In the genomic region with DNA sequence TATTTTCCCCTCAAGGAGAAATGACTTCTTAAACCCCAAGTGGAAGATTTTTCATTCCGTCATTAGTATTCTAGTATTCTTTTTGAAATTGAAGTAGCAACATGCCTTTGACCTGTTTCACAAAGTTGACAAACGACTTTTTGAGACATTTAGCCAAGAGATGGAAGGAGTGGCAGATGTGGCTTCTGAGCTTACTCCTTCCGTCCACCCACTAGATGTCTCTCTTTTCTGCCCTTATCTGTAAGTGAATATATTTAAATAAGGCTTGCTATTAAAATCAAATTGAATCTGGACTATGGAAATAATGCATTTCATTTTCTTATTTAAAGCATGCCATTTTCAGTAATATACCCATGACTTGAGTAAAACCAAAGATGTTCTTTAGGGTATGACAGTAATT, we compare ENCODE assay signal across 15 cellular contexts.
DNase-seq lines count a peak whose midpoint lies in the region; ATAC-seq and TF ChIP-seq lines count a peak whose summit lies in the region.
"Had no signal": no experiment of that assay in that cellular context is flagged by ENCODE, and none has a peak within 500 bp of the region (broad histone marks: within the 10 kb centered on the region; RNA-seq: fewer than 3 reads in every experiment).

No MANE protein-coding gene starts in this region.

- no peaks in the 10 kb centered on the region for H3K36me3 ChIP-seq in HCT116 (ENCODE audit: control insufficient read depth in 1 of 2, insufficient read depth in 2 of 2, low read length in 2 of 2)

- no peaks in the 10 kb centered on the region for H3K9me2 ChIP-seq in HCT116 (ENCODE audit: insufficient read depth)

- H3K27me3 Mint-ChIP-seq in activated T-cell treated with anti-CD3 and anti-CD28 coated beads, Interleukin-2, amount 50 U/mL, for 24 hours = no peaks in the 10 kb centered on the region
- no peaks in the 10 kb centered on the region for H3K27me3 Mint-ChIP-seq in activated T-cell treated with anti-CD3 and anti-CD28 coated beads, Interleukin-2, amount 50 U/mL, for 4 hours (ENCODE audit: low read depth)
- H3K27me3 Mint-ChIP-seq: activated naive CD8-positive, alpha-beta T cell treated with anti-CD3 and anti-CD28 coated beads, Interleukin-2, amount 10 ng/mL, durations not matched to agents 7 days and 5 days had no signal

- TF ChIP-seq POLR2A in HCT116 (IDR thresholded peaks at IDR 0.05; ENCODE audit: borderline replicate concordance, extremely low read depth, insufficient read depth, insufficient read length) = no peak

- no peak overlapping the region for H3K4me3 Mint-ChIP-seq in activated T-cell treated with anti-CD3 and anti-CD28 coated beads, Interleukin-2, amount 50 U/mL, for 24 hours
- no peak overlapping the region for H3K4me3 Mint-ChIP-seq in activated T-cell treated with anti-CD3 and anti-CD28 coated beads, Interleukin-2, amount 50 U/mL, for 4 hours
- H3K4me3 Mint-ChIP-seq: activated naive CD8-positive, alpha-beta T cell treated with anti-CD3 and anti-CD28 coated beads, Interleukin-2, amount 10 ng/mL, durations not matched to agents 7 days and 5 days had no signal

- CTCF ChIA-PET in HCT116 (lab: Charles Lee) = interaction anchor here (0.9 kb wide), 1 partner anchor 9 kb away, joined by 3 read pairs; no protein-coding TSS in a partner anchor

- no peaks in the 10 kb centered on the region for H3K9me3 Mint-ChIP-seq in activated T-cell treated with anti-CD3 and anti-CD28 coated beads, Interleukin-2, amount 50 U/mL, for 24 hours
- no peaks in the 10 kb centered on the region for H3K9me3 Mint-ChIP-seq in activated T-cell treated with anti-CD3 and anti-CD28 coated beads, Interleukin-2, amount 50 U/mL, for 4 hours
- H3K9me3 Mint-ChIP-seq: activated naive CD8-positive, alpha-beta T cell treated with anti-CD3 and anti-CD28 coated beads, Interleukin-2, amount 10 ng/mL, durations not matched to agents 7 days and 5 days had no signal

- H2AFZ ChIP-seq in HCT116 (ENCODE audit: low read depth, low read length, poor library complexity, severe bottlenecking) = no peak overlapping the region

- H3K4me1 ChIP-seq in HCT116 (ENCODE audit: control insufficient read depth in 1 of 2, insufficient read depth in 2 of 2, low read length in 2 of 2) = no peaks in the 10 kb centered on the region

- no peak overlapping the region for H3K4me2 ChIP-seq in HCT116 (ENCODE audit: low read length)

- no TSS peak for BruUV-seq in HCT116 (replicated peaks; lab: Mats Ljungman, UMichigan)

- no peak overlapping the region for H3K4me3 ChIP-seq in HCT116 (replicated peaks in 1 of 2; ENCODE audit: low read depth in 1 of 2, low read length in 2 of 2)
- H3K4me3 ChIP-seq in choroid plexus epithelial cell (ENCODE audit: low read depth, low read length) = no peak overlapping the region
- no peak overlapping the region for H3K4me3 ChIP-seq in retinal pigment epithelial cell (ENCODE audit: low read length)

- no peaks in the 10 kb centered on the region for H3K9me3 ChIP-seq in HCT116 (ENCODE audit: control insufficient read depth in 1 of 2, insufficient read depth in 1 of 2, low read depth in 1 of 2, low read length in 2 of 2)

- no peaks in the 10 kb centered on the region for H3K27me3 ChIP-seq in HCT116 (ENCODE audit: insufficient read depth, low read length)

- RAD21 ChIA-PET in HCT116 (lab: Charles Lee; ENCODE audit: low non-redundant PET in 1 of 2, low total read pairs in 2 of 2, uncharacterized antibody in 2 of 2, unreplicated experiment in 2 of 2) = no interaction called here

- peaks cover 23% of the 10 kb centered on the region for H3K4me1 Mint-ChIP-seq in activated T-cell treated with anti-CD3 and anti-CD28 coated beads, Interleukin-2, amount 50 U/mL, for 24 hours (ENCODE audit: low read depth)
- peaks cover 4% of the 10 kb centered on the region for H3K4me1 Mint-ChIP-seq in activated T-cell treated with anti-CD3 and anti-CD28 coated beads, Interleukin-2, amount 50 U/mL, for 4 hours (ENCODE audit: low read depth)

- POLR2A ChIA-PET in HCT116 (lab: Charles Lee) = no interaction called here

- H3K79me2 ChIP-seq in HCT116 (ENCODE audit: insufficient read depth, low read length) = no peaks in the 10 kb centered on the region

- H3K36me3 Mint-ChIP-seq in activated T-cell treated with anti-CD3 and anti-CD28 coated beads, Interleukin-2, amount 50 U/mL, for 24 hours (ENCODE audit: low read depth) = peaks cover 71% of the 10 kb centered on the region
- H3K36me3 Mint-ChIP-seq in activated T-cell treated with anti-CD3 and anti-CD28 coated beads, Interleukin-2, amount 50 U/mL, for 4 hours (ENCODE audit: insufficient read depth) = peaks cover 12% of the 10 kb centered on the region

- 0 out of 2 replicates have a peak, but pooled peaks have one; percentile 6 for TF ChIP-seq RAD21 in HCT116 (IDR thresholded peaks at IDR 0.05; ENCODE audit: low read depth)

- TF ChIP-seq CTCF in HCT116 (IDR thresholded peaks at IDR 0.05 in 2 of 3, conservative IDR thresholded peaks at IDR 0.05 in 1 of 3; ENCODE audit: borderline replicate concordance in 1 of 3, insufficient read depth in 1 of 3, low read depth in 2 of 3, low read length in 2 of 3) = no peak
- peak; percentile 31 for TF ChIP-seq CTCF in choroid plexus epithelial cell (conservative IDR thresholded peaks at IDR 0.05; ENCODE audit: low read depth, low read length)
- TF ChIP-seq CTCF in retinal pigment epithelial cell (conservative IDR thresholded peaks at IDR 0.05; ENCODE audit: low read depth, low read length) = peak; percentile 1

- intact Hi-C loops in HCT116 (cut with micrococcal nuclease) = loop anchor here (10.0 kb wide), 1 partner anchor 209 kb away; the partner anchor contains the start of gene SLC35F5

- H4K20me1 ChIP-seq in HCT116 (ENCODE audit: insufficient read depth) = no peaks in the 10 kb centered on the region

- no peak overlapping the region for H3K9ac ChIP-seq in HCT116 (ENCODE audit: low read length)

- H3K27ac ChIP-seq in HCT116 (ENCODE audit: low read depth, low read length) = no peak overlapping the region

- no peak for DNase-seq in activated T-cell treated with anti-CD3 and anti-CD28 coated beads, Interleukin-2, amount 50 U/mL, for 24 hours
- DNase-seq in activated T-cell treated with anti-CD3 and anti-CD28 coated beads, Interleukin-2, amount 50 U/mL, for 4 hours = no peak
- DNase-seq in HCT116 (ENCODE audit: low read depth, low spot score) (no peak), choroid plexus epithelial cell (ENCODE audit: low read depth) (peak; percentile 37), retinal pigment epithelial cell (ENCODE audit: low read depth) (no peak), MV-4-11 (lab: John Stamatoyannopoulos, UW) (no peak), AG08395 (ENCODE audit: low spot score) (no peak)
- DNase-seq: activated CD4-positive, alpha-beta T cell treated with anti-CD3 and anti-CD28 coated beads for 4 hours; activated CD8-positive, alpha-beta memory T cell treated with anti-CD3 and anti-CD28 coated beads, Interleukin-2, amount 50 U/mL, for 48 hours; activated naive CD8-positive, alpha-beta T cell treated with anti-CD3 and anti-CD28 coated beads, Interleukin-2, amount 10 ng/mL, durations not matched to agents 7 days and 5 days; COR-L47; effector CD8-positive, alpha-beta T cell; H7; NCI-H1694 had no signal

- ATAC-seq in activated T-cell treated with anti-CD3 and anti-CD28 coated beads, Interleukin-2, amount 50 U/mL, for 4 hours = no peak
- ATAC-seq in HCT116 = no peak
- ATAC-seq in GM19467 (IDR thresholded peaks at IDR 0.05; ENCODE audit: unreplicated experiment) = no peak

- H3K27ac Mint-ChIP-seq in activated T-cell treated with anti-CD3 and anti-CD28 coated beads, Interleukin-2, amount 50 U/mL, for 24 hours = peak overlapping the region; percentile 11
- H3K27ac Mint-ChIP-seq: activated naive CD8-positive, alpha-beta T cell treated with anti-CD3 and anti-CD28 coated beads, Interleukin-2, amount 10 ng/mL, durations not matched to agents 7 days and 5 days had no signal

TF ChIP-seq in HCT116, 20 proteins besides CTCF, POLR2A, EP300 and RAD21:
- TF ChIP-seq, protein P1, sequence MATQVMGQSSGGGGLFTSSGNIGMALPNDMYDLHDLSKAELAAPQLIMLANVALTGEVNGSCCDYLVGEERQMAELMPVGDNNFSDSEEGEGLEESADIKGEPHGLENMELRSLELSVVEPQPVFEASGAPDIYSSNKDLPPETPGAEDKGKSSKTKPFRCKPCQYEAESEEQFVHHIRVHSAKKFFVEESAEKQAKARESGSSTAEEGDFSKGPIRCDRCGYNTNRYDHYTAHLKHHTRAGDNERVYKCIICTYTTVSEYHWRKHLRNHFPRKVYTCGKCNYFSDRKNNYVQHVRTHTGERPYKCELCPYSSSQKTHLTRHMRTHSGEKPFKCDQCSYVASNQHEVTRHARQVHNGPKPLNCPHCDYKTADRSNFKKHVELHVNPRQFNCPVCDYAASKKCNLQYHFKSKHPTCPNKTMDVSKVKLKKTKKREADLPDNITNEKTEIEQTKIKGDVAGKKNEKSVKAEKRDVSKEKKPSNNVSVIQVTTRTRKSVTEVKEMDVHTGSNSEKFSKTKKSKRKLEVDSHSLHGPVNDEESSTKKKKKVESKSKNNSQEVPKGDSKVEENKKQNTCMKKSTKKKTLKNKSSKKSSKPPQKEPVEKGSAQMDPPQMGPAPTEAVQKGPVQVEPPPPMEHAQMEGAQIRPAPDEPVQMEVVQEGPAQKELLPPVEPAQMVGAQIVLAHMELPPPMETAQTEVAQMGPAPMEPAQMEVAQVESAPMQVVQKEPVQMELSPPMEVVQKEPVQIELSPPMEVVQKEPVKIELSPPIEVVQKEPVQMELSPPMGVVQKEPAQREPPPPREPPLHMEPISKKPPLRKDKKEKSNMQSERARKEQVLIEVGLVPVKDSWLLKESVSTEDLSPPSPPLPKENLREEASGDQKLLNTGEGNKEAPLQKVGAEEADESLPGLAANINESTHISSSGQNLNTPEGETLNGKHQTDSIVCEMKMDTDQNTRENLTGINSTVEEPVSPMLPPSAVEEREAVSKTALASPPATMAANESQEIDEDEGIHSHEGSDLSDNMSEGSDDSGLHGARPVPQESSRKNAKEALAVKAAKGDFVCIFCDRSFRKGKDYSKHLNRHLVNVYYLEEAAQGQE (IDR thresholded peaks at IDR 0.05; ENCODE audit: low read depth) = no peak
- TF ChIP-seq ELF1 (IDR thresholded peaks at IDR 0.05; ENCODE audit: borderline replicate concordance, low read depth) = no peak
- no peak for TF ChIP-seq EZH2 (IDR thresholded peaks at IDR 0.05)
- no peak for TF ChIP-seq FOSL1 (IDR thresholded peaks at IDR 0.05; ENCODE audit: low read depth)
- TF ChIP-seq SP1 (IDR thresholded peaks at IDR 0.05; ENCODE audit: low read depth) = no peak
- TF ChIP-seq SRF (IDR thresholded peaks at IDR 0.05; ENCODE audit: low read depth) = no peak
- TF ChIP-seq CEBPB (IDR thresholded peaks at IDR 0.05; ENCODE audit: low read depth) = no peak
- no peak for TF ChIP-seq SIN3A (IDR thresholded peaks at IDR 0.05; ENCODE audit: low read depth)

Comparison
In these comparisons a context has a peak if more than half of its experiments do, and no peak if none do; other contexts are left out.
1. CTCF ChIP-seq: peak in choroid plexus epithelial cell (single experiment) and retinal pigment epithelial cell (single experiment); none in HCT116 (0 of 3).